8 cellular contexts compared by ENCODE assay signal in genomic region chr15:40511093-40511471, GRCh38. TPM values are rescaled to one million over a fixed set of nuclear protein-coding genes. Genes with fewer than 3 reads are reported as not detected.
DNase-seq lines count a peak whose midpoint lies in the region; ATAC-seq and TF ChIP-seq lines count a peak whose summit lies in the region.

No MANE protein-coding gene starts in this region.

- no peak overlapping the region for H3K9ac ChIP-seq in iPS-15b (ENCODE audit: low read depth, low read length)

- TF ChIP-seq CTCF in GM12865 (IDR thresholded peaks at IDR 0.05; ENCODE audit: insufficient read depth, low read depth, low read length, missing control alignments), result no peak

- no peak overlapping the region for H3K27ac Mint-ChIP-seq in activated naive CD4-positive, alpha-beta T cell treated with anti-CD3 and anti-CD28 coated beads, Interleukin-2, amount 50 U/mL, for 72 hours
- peak overlapping the region; percentile 81 for H3K27ac Mint-ChIP-seq in stimulated activated memory B cell treated with anti-CD40 and anti-IgM and Interleukin-4, amounts not matched to agents 10 μg/mL and 1 μg/mL and 100 μg/mL, for 72 hours

- no peaks in the 10 kb centered on the region for H3K9me3 Mint-ChIP-seq in activated naive CD4-positive, alpha-beta T cell treated with anti-CD3 and anti-CD28 coated beads, Interleukin-2, amount 50 U/mL, for 72 hours
- H3K9me3 Mint-ChIP-seq in stimulated activated memory B cell treated with anti-CD40 and anti-IgM and Interleukin-4, amounts not matched to agents 10 μg/mL and 1 μg/mL and 100 μg/mL, for 72 hours, result no peaks in the 10 kb centered on the region

- H3K27me3 ChIP-seq in iPS-15b (ENCODE audit: control insufficient read depth, insufficient read depth, low read length), result peaks cover 55% of the 10 kb centered on the region

- ATAC-seq in HG03175 (IDR thresholded peaks at IDR 0.05; ENCODE audit: unreplicated experiment), result peak; percentile 61
- peak; percentile 21 to 32 for ATAC-seq in activated naive CD4-positive, alpha-beta T cell treated with anti-CD3 and anti-CD28 coated beads, Interleukin-2, amount 50 U/mL, for 72 hours
- peak; percentile 85 for ATAC-seq in stimulated activated memory B cell treated with anti-CD40 and anti-IgM and Interleukin-4, amounts not matched to agents 10 μg/mL and 1 μg/mL and 100 μg/mL, for 72 hours
- ATAC-seq in HG03095 (IDR thresholded peaks at IDR 0.05; ENCODE audit: unreplicated experiment), result no peak

- H3K36me3 Mint-ChIP-seq in activated naive CD4-positive, alpha-beta T cell treated with anti-CD3 and anti-CD28 coated beads, Interleukin-2, amount 50 U/mL, for 72 hours, result peaks cover 6 to 22% of the 10 kb centered on the region in 2 donors
- no peaks in the 10 kb centered on the region for H3K36me3 Mint-ChIP-seq in stimulated activated memory B cell treated with anti-CD40 and anti-IgM and Interleukin-4, amounts not matched to agents 10 μg/mL and 1 μg/mL and 100 μg/mL, for 72 hours

- peaks cover 7% of the 10 kb centered on the region for H3K4me1 ChIP-seq in iPS-15b (ENCODE audit: control insufficient read depth, insufficient read depth, low read length)

- peaks cover 16% of the 10 kb centered on the region for H3K27me3 Mint-ChIP-seq in stimulated activated memory B cell treated with anti-CD40 and anti-IgM and Interleukin-4, amounts not matched to agents 10 μg/mL and 1 μg/mL and 100 μg/mL, for 72 hours

- no peaks in the 10 kb centered on the region for H3K36me3 ChIP-seq in iPS-15b (ENCODE audit: control insufficient read depth, insufficient read depth, low read length)

- H3K4me1 Mint-ChIP-seq in stimulated activated memory B cell treated with anti-CD40 and anti-IgM and Interleukin-4, amounts not matched to agents 10 μg/mL and 1 μg/mL and 100 μg/mL, for 72 hours, result peaks cover 34% of the 10 kb centered on the region

- H3K9me3 ChIP-seq in iPS-15b (ENCODE audit: control insufficient read depth, insufficient read depth, low read length), result no peaks in the 10 kb centered on the region

- H3K4me3 Mint-ChIP-seq in stimulated activated memory B cell treated with anti-CD40 and anti-IgM and Interleukin-4, amounts not matched to agents 10 μg/mL and 1 μg/mL and 100 μg/mL, for 72 hours, result peak overlapping the region; percentile 82

- DNase-seq in GM12865 (ENCODE audit: low read depth) (peak; percentile 65), NCI-H1417 (lab: John Stamatoyannopoulos, UW) (no peak), iPS-NIHi7 (ENCODE audit: extremely low spot score) (no peak)
- no peak for DNase-seq in activated naive CD4-positive, alpha-beta T cell treated with anti-CD3 and anti-CD28 coated beads, Interleukin-2, amount 50 U/mL, for 72 hours (ENCODE audit: low spot score in 2 of 2)

- H3K4me3 ChIP-seq in GM12865 (ENCODE audit: low read depth, low read length) (peak overlapping the region; percentile 63), iPS-15b (ENCODE audit: low read depth, low read length) (peak overlapping the region; percentile 68)

RNA-seq across cellular contexts. Expression of gene CHST14, which starts 40.3 kb away (rescaled TPM):
- total RNA-seq in activated naive CD4-positive, alpha-beta T cell treated with anti-CD3 and anti-CD28 coated beads, Interleukin-2, amount 50 U/mL, for 72 hours, result 1 to 10 TPM; 1.6 to 6.7 TPM

RNA-seq across cellular contexts. Expression of gene CCDC32, which starts 53.8 kb away (rescaled TPM):
- total RNA-seq in activated naive CD4-positive, alpha-beta T cell treated with anti-CD3 and anti-CD28 coated beads, Interleukin-2, amount 50 U/mL, for 72 hours, result 10 to 100 TPM; 24.1 to 25.0 TPM

RNA-seq across cellular contexts. Expression of gene RPUSD2, which starts 58.0 kb away (rescaled TPM):
- total RNA-seq in activated naive CD4-positive, alpha-beta T cell treated with anti-CD3 and anti-CD28 coated beads, Interleukin-2, amount 50 U/mL, for 72 hours, result 10 to 100 TPM; 10.1 to 12.7 TPM
